ENCODE assay signal across 1 cellular context in the genomic region with DNA sequence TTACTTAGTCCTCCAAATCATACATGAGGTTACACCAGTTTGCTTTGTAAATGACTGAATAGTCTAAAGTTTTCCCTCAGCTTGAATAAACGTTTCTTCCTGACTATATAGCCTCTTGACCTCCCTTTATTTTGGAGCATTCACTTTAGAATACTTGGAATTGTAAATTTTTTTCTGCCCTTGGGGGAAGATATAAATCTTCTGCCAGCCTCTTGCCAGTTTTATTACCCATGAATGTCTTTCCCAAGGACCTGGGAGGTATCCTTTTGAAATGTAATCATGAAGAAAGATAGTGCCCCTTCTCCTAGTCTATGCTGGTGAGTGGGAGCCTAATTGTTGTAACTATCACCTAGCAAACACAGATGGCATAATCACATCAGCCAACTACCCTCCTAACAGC.
TF ChIP-seq lines count a peak whose summit lies in the region.

No MANE protein-coding gene starts in this region.

TF ChIP-seq in endothelial cell of umbilical vein, 7 proteins besides CTCF, POLR2A, EP300 and RAD21:
- no peak for TF ChIP-seq FOS (IDR thresholded peaks at IDR 0.05; ENCODE audit: borderline replicate concordance, insufficient read depth, low read length)
- TF ChIP-seq, protein P1, sequence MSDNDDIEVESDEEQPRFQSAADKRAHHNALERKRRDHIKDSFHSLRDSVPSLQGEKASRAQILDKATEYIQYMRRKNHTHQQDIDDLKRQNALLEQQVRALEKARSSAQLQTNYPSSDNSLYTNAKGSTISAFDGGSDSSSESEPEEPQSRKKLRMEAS (IDR thresholded peaks at IDR 0.05; ENCODE audit: insufficient read depth, insufficient read length), result no peak
TF ChIP-seq in endothelial cell of umbilical vein: peak in this region for 0.
